In genomic region chr14:101367421-101368261, GRCh38 we compare ENCODE assay signal across 17 cellular contexts.
A peak's percentile ranks its signal among the peaks of the same experiment; 100 is the strongest.
DNase-seq lines count a peak whose midpoint lies in the region; ATAC-seq and TF ChIP-seq lines count a peak whose summit lies in the region.
"Had no signal": no experiment of that assay in that cellular context is flagged by ENCODE, and none has a peak within 500 bp of the region (broad histone marks: within the 10 kb centered on the region; RNA-seq: fewer than 3 reads in every experiment).

No MANE protein-coding gene starts in this region.

- peaks cover 12% of the 10 kb centered on the region for H3K4me1 Mint-ChIP-seq in WTC11
- peaks cover 53% of the 10 kb centered on the region for H3K4me1 Mint-ChIP-seq in neural progenitor cell
- H3K4me1 Mint-ChIP-seq: CD4-positive, CD25-positive, alpha-beta regulatory T cell had no signal

- H3K9me3 ChIP-seq in neural progenitor cell (ENCODE audit: low read depth) (no peaks in the 10 kb centered on the region), tibial artery (no peaks in the 10 kb centered on the region)
- H3K9me3 ChIP-seq: SK-N-SH had no signal

- H3K36me3 ChIP-seq in neural progenitor cell (no peaks in the 10 kb centered on the region), tibial artery (no peaks in the 10 kb centered on the region)

- DNase-seq in GM10248 (ENCODE audit: extremely low spot score): peak; percentile 6
- DNase-seq in WTC11 (ENCODE audit: low spot score): no peak
- DNase-seq in neural progenitor cell (ENCODE audit: low spot score): no peak
- no peak for DNase-seq in tibial artery
- no peak for DNase-seq in NCI-H1105 (lab: John Stamatoyannopoulos, UW)
- DNase-seq in medulla oblongata (ENCODE audit: extremely low spot score): no peak
- no peak for DNase-seq in NOMO-1 (lab: John Stamatoyannopoulos, UW; ENCODE audit: unreplicated experiment in 2 of 2)
- DNase-seq: CD4-positive, CD25-positive, alpha-beta regulatory T cell; DMS53; GM23248; NCI-H146; NCI-H2081 treated with DMSO at 0.1 percent for 48 hours; NCI-H510A; NCI-H774; SK-N-SH had no signal

- H3K4me2 ChIP-seq in neural progenitor cell: peak overlapping the region; percentile 57
- H3K4me2 ChIP-seq: SK-N-SH had no signal

- TF ChIP-seq CTCF in GM10248 (IDR thresholded peaks at IDR 0.05; ENCODE audit: control extremely low read depth, extremely low read depth, low read depth, missing control alignments): no peak
- TF ChIP-seq CTCF in WTC11 (IDR thresholded peaks at IDR 0.05): no peak
- TF ChIP-seq CTCF in neural progenitor cell (IDR thresholded peaks at IDR 0.05): no peak
- no peak for TF ChIP-seq CTCF in tibial artery (IDR thresholded peaks at IDR 0.05)

- peaks cover 12% of the 10 kb centered on the region for H4K20me1 ChIP-seq in neural progenitor cell (ENCODE audit: low read depth)

- H3K27me3 Mint-ChIP-seq in WTC11 (ENCODE audit: low read depth) (no peaks in the 10 kb centered on the region), neural progenitor cell (ENCODE audit: insufficient read depth, low read depth) (peaks cover 19% of the 10 kb centered on the region)
- H3K27me3 Mint-ChIP-seq: CD4-positive, CD25-positive, alpha-beta regulatory T cell had no signal

- H3K79me2 ChIP-seq in neural progenitor cell (ENCODE audit: low read depth): no peaks in the 10 kb centered on the region

- H3K4me1 ChIP-seq in neural progenitor cell (peaks cover 40% of the 10 kb centered on the region), tibial artery (peaks cover 0 to 26% (median 20%) of the 10 kb centered on the region in 4 donors)

- H3K4me3 ChIP-seq in neural progenitor cell (no peak overlapping the region), tibial artery (no peak overlapping the region)
- H3K4me3 ChIP-seq: GM23248, K562 had no signal

- intact Hi-C loops in tibial artery (cut with DNase I; ENCODE audit: low total_unique reads): no loop called here

- no peak overlapping the region for H3K9ac ChIP-seq in neural progenitor cell
- H3K9ac ChIP-seq: GM23248, SK-N-SH had no signal

- H3K27ac Mint-ChIP-seq in WTC11 (no peak overlapping the region), neural progenitor cell (peak overlapping the region; percentile 46)
- H3K27ac Mint-ChIP-seq: CD4-positive, CD25-positive, alpha-beta regulatory T cell had no signal

- no peak overlapping the region for H2AFZ ChIP-seq in neural progenitor cell (replicated peaks)
- H2AFZ ChIP-seq: GM23248 had no signal

- H3F3A ChIP-seq in neural progenitor cell (ENCODE audit: low read depth): peaks cover 19% of the 10 kb centered on the region

- H3K27me3 ChIP-seq in neural progenitor cell (peaks cover 4% of the 10 kb centered on the region), tibial artery (peaks cover 0 to 2% of the 10 kb centered on the region in 2 donors)

- H3K9me3 Mint-ChIP-seq in WTC11 (no peaks in the 10 kb centered on the region), neural progenitor cell (peaks cover 5% of the 10 kb centered on the region)
- H3K9me3 Mint-ChIP-seq: CD4-positive, CD25-positive, alpha-beta regulatory T cell had no signal

- H3K36me3 Mint-ChIP-seq in WTC11: no peaks in the 10 kb centered on the region
- H3K36me3 Mint-ChIP-seq in neural progenitor cell: no peaks in the 10 kb centered on the region
- H3K36me3 Mint-ChIP-seq: CD4-positive, CD25-positive, alpha-beta regulatory T cell had no signal

- no peak overlapping the region for H3K27ac ChIP-seq in neural progenitor cell
- H3K27ac ChIP-seq in tibial artery: peak overlapping the region; percentile 31 to 39
- H3K27ac ChIP-seq: GM23248 had no signal

- ATAC-seq in WTC11: peak; percentile 26
- no peak for ATAC-seq in GM21825 (IDR thresholded peaks at IDR 0.05; ENCODE audit: unreplicated experiment)
- ATAC-seq: K562 had no signal

- H3K4me3 Mint-ChIP-seq in WTC11: no peak overlapping the region
- H3K4me3 Mint-ChIP-seq in neural progenitor cell: peak overlapping the region; percentile 42
- H3K4me3 Mint-ChIP-seq: CD4-positive, CD25-positive, alpha-beta regulatory T cell had no signal

- CTCF ChIA-PET in GM10248 (lab: Yijun Ruan, JAX): no interaction called here
- CTCF ChIA-PET in WTC11 (lab: Charles Lee): no interaction called here

- POLR2A ChIA-PET in GM10248 (lab: Yijun Ruan, JAX) (no interaction called here), WTC11 (lab: Charles Lee) (no interaction called here)

TF ChIP-seq in WTC11, 78 proteins besides CTCF, POLR2A, EP300 and RAD21:
- TF ChIP-seq, protein P1, sequence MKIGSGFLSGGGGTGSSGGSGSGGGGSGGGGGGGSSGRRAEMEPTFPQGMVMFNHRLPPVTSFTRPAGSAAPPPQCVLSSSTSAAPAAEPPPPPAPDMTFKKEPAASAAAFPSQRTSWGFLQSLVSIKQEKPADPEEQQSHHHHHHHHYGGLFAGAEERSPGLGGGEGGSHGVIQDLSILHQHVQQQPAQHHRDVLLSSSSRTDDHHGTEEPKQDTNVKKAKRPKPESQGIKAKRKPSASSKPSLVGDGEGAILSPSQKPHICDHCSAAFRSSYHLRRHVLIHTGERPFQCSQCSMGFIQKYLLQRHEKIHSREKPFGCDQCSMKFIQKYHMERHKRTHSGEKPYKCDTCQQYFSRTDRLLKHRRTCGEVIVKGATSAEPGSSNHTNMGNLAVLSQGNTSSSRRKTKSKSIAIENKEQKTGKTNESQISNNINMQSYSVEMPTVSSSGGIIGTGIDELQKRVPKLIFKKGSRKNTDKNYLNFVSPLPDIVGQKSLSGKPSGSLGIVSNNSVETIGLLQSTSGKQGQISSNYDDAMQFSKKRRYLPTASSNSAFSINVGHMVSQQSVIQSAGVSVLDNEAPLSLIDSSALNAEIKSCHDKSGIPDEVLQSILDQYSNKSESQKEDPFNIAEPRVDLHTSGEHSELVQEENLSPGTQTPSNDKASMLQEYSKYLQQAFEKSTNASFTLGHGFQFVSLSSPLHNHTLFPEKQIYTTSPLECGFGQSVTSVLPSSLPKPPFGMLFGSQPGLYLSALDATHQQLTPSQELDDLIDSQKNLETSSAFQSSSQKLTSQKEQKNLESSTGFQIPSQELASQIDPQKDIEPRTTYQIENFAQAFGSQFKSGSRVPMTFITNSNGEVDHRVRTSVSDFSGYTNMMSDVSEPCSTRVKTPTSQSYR (CRISPR knock-in tag; IDR thresholded peaks at IDR 0.05): no peak
- no peak for TF ChIP-seq RORB (CRISPR knock-in tag; IDR thresholded peaks at IDR 0.05)
- TF ChIP-seq ATF3 (CRISPR knock-in tag; conservative IDR thresholded peaks at IDR 0.05): no peak
